In the genomic region with DNA sequence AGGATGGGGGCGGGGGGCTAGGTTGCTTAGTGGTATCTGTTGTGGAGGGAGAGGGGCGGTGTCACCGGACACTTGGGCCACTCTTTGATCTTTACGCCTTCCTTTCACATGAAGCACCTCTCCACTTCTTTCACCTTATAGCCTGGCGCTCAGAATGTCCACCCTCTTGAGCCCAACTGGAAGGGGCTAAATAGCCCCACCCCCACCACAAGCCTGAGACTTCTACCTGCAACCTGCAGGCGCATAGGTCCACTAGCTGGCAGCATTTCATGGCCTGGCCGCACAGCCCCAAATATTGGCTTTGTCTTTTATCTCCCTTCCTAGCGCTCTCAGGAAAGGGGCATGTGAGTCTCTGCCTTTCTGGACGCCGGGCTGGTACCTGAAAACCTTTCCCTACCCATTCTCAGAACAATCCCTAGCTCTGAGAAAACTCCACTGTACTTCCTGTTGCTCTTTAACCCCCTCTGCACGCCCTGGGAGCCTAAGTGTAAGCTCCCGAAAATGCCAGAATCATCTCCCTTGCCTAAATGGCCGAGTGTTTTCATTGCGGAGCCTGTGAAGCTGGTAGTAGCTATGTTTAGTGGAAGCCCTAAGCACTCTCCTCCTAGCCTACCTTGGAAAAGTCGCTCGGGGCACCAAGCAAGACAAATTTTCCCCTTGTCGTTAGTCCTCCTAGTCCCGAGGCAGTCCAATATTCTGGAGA, we compare ENCODE assay signal across 1 cellular context.
TF ChIP-seq lines count a peak whose summit lies in the region.

No MANE protein-coding gene starts in this region.

TF ChIP-seq in WTC11, 78 proteins besides CTCF, POLR2A, EP300 and RAD21 (continued from another document):
- TF ChIP-seq, protein P1, sequence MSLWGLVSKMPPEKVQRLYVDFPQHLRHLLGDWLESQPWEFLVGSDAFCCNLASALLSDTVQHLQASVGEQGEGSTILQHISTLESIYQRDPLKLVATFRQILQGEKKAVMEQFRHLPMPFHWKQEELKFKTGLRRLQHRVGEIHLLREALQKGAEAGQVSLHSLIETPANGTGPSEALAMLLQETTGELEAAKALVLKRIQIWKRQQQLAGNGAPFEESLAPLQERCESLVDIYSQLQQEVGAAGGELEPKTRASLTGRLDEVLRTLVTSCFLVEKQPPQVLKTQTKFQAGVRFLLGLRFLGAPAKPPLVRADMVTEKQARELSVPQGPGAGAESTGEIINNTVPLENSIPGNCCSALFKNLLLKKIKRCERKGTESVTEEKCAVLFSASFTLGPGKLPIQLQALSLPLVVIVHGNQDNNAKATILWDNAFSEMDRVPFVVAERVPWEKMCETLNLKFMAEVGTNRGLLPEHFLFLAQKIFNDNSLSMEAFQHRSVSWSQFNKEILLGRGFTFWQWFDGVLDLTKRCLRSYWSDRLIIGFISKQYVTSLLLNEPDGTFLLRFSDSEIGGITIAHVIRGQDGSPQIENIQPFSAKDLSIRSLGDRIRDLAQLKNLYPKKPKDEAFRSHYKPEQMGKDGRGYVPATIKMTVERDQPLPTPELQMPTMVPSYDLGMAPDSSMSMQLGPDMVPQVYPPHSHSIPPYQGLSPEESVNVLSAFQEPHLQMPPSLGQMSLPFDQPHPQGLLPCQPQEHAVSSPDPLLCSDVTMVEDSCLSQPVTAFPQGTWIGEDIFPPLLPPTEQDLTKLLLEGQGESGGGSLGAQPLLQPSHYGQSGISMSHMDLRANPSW (CRISPR knock-in tag; conservative IDR thresholded peaks at IDR 0.05; ENCODE audit: low read depth) = no peak
